Comparison of ENCODE assay signal across 8 cellular contexts in genomic region chr16:29961127-29961478, GRCh38. TPM values are rescaled to one million over a fixed set of nuclear protein-coding genes. Genes with fewer than 3 reads are reported as not detected.
A peak's percentile ranks its signal among the peaks of the same experiment; 100 is the strongest.
DNase-seq lines count a peak whose midpoint lies in the region; ATAC-seq and TF ChIP-seq lines count a peak whose summit lies in the region.

No MANE protein-coding gene starts in this region.

- POLR2A ChIA-PET in WTC11 (lab: Charles Lee): interaction anchor here (0.6 to 2.5 kb wide), 8 partner anchors 12 to 131 kb away, joined by 3 to 17 read pairs (median 5); partner anchors contain the start of genes KCTD13, SEZ6L2 and TBX6

- no peak overlapping the region for H3K27ac ChIP-seq in iPS DF 6.9 (ENCODE audit: low read length)

- no peaks in the 10 kb centered on the region for H3K36me3 ChIP-seq in iPS DF 6.9 (ENCODE audit: control insufficient read depth, insufficient read depth, low read length)

- no peak for TF ChIP-seq CTCF in WTC11 (IDR thresholded peaks at IDR 0.05)
- TF ChIP-seq CTCF in GM20000 (IDR thresholded peaks at IDR 0.05; ENCODE audit: extremely low read depth, missing control alignments): no peak

- peaks cover 1% of the 10 kb centered on the region for H3K36me3 Mint-ChIP-seq in WTC11

- no peaks in the 10 kb centered on the region for H3K9me3 ChIP-seq in iPS DF 6.9 (ENCODE audit: control insufficient read depth, insufficient read depth, low read length)

- DNase-seq in NCI-H1092 treated with DMSO at 0.1 percent for 48 hours (lab: John Stamatoyannopoulos, UW) (peak; percentile 38), NCI-H1092 (lab: John Stamatoyannopoulos, UW) (no peak), WTC11 (ENCODE audit: low spot score) (no peak), iPS DF 6.9 (ENCODE audit: low read depth, low spot score) (no peak), anterior cingulate cortex (lab: John Stamatoyannopoulos, UW) (no peak), germinal center (ENCODE audit: low spot score) (no peak), GM20000 (ENCODE audit: low spot score) (no peak)
- DNase-seq in stimulated activated naive CD8-positive, alpha-beta T cell treated with anti-CD3 and anti-CD28 coated beads, Interleukin-15, amount 100 ng/mL, for 72 hours: no peak

- H3K4me1 ChIP-seq in iPS DF 6.9 (ENCODE audit: control insufficient read depth, insufficient read depth, low read length): peaks cover 3% of the 10 kb centered on the region; the same call in 1 of the 2 replicates

- WGBS in iPS DF 6.9 (ENCODE audit: insufficient coverage, insufficient read length): no CpG with 5 or more reads among the region's 10 CpGs

- H3K27ac Mint-ChIP-seq in WTC11: peak overlapping the region; percentile 47; the same call in 1 of the 2 replicates
- peak overlapping the region in 1 of 2 donors; percentile 63 for H3K27ac Mint-ChIP-seq in stimulated activated naive CD8-positive, alpha-beta T cell treated with anti-CD3 and anti-CD28 coated beads, Interleukin-15, amount 100 ng/mL, for 72 hours

- no peaks in the 10 kb centered on the region for H3K9me3 Mint-ChIP-seq in WTC11
- H3K9me3 Mint-ChIP-seq in stimulated activated naive CD8-positive, alpha-beta T cell treated with anti-CD3 and anti-CD28 coated beads, Interleukin-15, amount 100 ng/mL, for 72 hours: no peaks in the 10 kb centered on the region

- peaks cover 13% of the 10 kb centered on the region for H3K4me1 Mint-ChIP-seq in WTC11
- H3K4me1 Mint-ChIP-seq in stimulated activated naive CD8-positive, alpha-beta T cell treated with anti-CD3 and anti-CD28 coated beads, Interleukin-15, amount 100 ng/mL, for 72 hours: peaks cover 20% of the 10 kb centered on the region

- peaks cover 12% of the 10 kb centered on the region for H3K27me3 Mint-ChIP-seq in WTC11 (ENCODE audit: low read depth)
- no peaks in the 10 kb centered on the region for H3K27me3 Mint-ChIP-seq in stimulated activated naive CD8-positive, alpha-beta T cell treated with anti-CD3 and anti-CD28 coated beads, Interleukin-15, amount 100 ng/mL, for 72 hours

- peak overlapping the region; percentile 62; the same call in 1 of the 2 replicates for H3K4me3 ChIP-seq in iPS DF 6.9 (ENCODE audit: low read length)

- CTCF ChIA-PET in WTC11 (lab: Charles Lee): interaction anchor here (0.7 to 2.7 kb wide), 20 partner anchors 8 to 884 kb away, joined by 3 to 25 read pairs (median 4); partner anchors contain the start of genes ALDOA, KCTD13, TAOK2 and TBX6

- no peak for ATAC-seq in WTC11
- ATAC-seq in stimulated activated naive CD8-positive, alpha-beta T cell treated with anti-CD3 and anti-CD28 coated beads, Interleukin-15, amount 100 ng/mL, for 72 hours: no peak

- H3K27me3 ChIP-seq in iPS DF 6.9 (ENCODE audit: control insufficient read depth, insufficient read depth, low read length): no peaks in the 10 kb centered on the region

- peak overlapping the region; percentile 76 for H3K4me3 Mint-ChIP-seq in WTC11
- H3K4me3 Mint-ChIP-seq in stimulated activated naive CD8-positive, alpha-beta T cell treated with anti-CD3 and anti-CD28 coated beads, Interleukin-15, amount 100 ng/mL, for 72 hours: peak overlapping the region; percentile 87 to 90

TF ChIP-seq in WTC11, 78 proteins besides CTCF, POLR2A, EP300 and RAD21:
- TF ChIP-seq TCF7 (CRISPR knock-in tag; IDR thresholded peaks at IDR 0.05; ENCODE audit: low read depth) (no peak), IRF2 (CRISPR knock-in tag; IDR thresholded peaks at IDR 0.05; ENCODE audit: borderline replicate concordance, low read depth) (no peak), E2F4 (CRISPR knock-in tag; IDR thresholded peaks at IDR 0.05; ENCODE audit: borderline replicate concordance, low read depth) (no peak), ZNF423 (CRISPR knock-in tag; IDR thresholded peaks at IDR 0.05) (no peak), PRDM15 (CRISPR knock-in tag; IDR thresholded peaks at IDR 0.05) (no peak), RORB (CRISPR knock-in tag; IDR thresholded peaks at IDR 0.05) (no peak), KAT7 (CRISPR knock-in tag; IDR thresholded peaks at IDR 0.05; ENCODE audit: borderline replicate concordance) (no peak), GRHL2 (CRISPR knock-in tag; IDR thresholded peaks at IDR 0.05; ENCODE audit: insufficient replicate concordance, severe bottlenecking) (no peak), ATF3 (CRISPR knock-in tag; conservative IDR thresholded peaks at IDR 0.05) (no peak), ATF6 (CRISPR knock-in tag; IDR thresholded peaks at IDR 0.05) (no peak)
TF ChIP-seq in WTC11: peak in this region for 0.

RNA-seq across cellular contexts. Expression of gene TMEM219, which starts 0.8 kb away (rescaled TPM):
- total RNA-seq in WTC11 (2021): 69.6 to 87.6 TPM (median 78.0 TPM) in 3 replicates

RNA-seq across cellular contexts. Expression of gene TAOK2, which starts 12.6 kb away (rescaled TPM):
- total RNA-seq in WTC11 (2021): 38.3 to 42.4 TPM (median 39.2 TPM) in 3 replicates

RNA-seq across cellular contexts. Expression of gene HIRIP3, which starts 34.3 kb away (rescaled TPM):
- 18.9 to 21.2 TPM (median 21.1 TPM) in 3 replicates for total RNA-seq in WTC11 (2021)

RNA-seq across cellular contexts. Expression of gene INO80E, which starts 34.9 kb away (rescaled TPM):
- 87.6 to 101 TPM (median 92.4 TPM) in 3 replicates for total RNA-seq in WTC11 (2021)

RNA-seq across cellular contexts. Expression of gene KCTD13, which starts 35.1 kb away (rescaled TPM):
- total RNA-seq in WTC11 (2021): 18.5 to 20.9 TPM (median 19.4 TPM) in 3 replicates
